23 cellular contexts compared by ENCODE assay signal in genomic region chr1:231413749-231414082, GRCh38. TPM values are rescaled to one million over a fixed set of nuclear protein-coding genes. Genes with fewer than 3 reads are reported as not detected.
DNase-seq lines count a peak whose midpoint lies in the region; ATAC-seq and TF ChIP-seq lines count a peak whose summit lies in the region.
"Had no signal": no experiment of that assay in that cellular context is flagged by ENCODE, and none has a peak within 500 bp of the region (broad histone marks: within the 10 kb centered on the region; RNA-seq: fewer than 3 reads in every experiment).

No MANE protein-coding gene starts in this region.

- CTCF ChIA-PET in SK-N-SH (lab: Yijun Ruan, JAX), result interaction anchor here (1.0 kb wide), 1 partner anchor 171 kb away, joined by 3 read pairs; no protein-coding TSS in a partner anchor
- CTCF ChIA-PET in CD4-positive, alpha-beta T cell (lab: Charles Lee), result interaction anchor here (1.0 kb wide), 1 partner anchor 10 kb away, joined by 3 read pairs; no protein-coding TSS in a partner anchor

- no peak for TF ChIP-seq CTCF in SK-N-SH (IDR thresholded peaks at IDR 0.05)
- no peak for TF ChIP-seq CTCF in CD4-positive, alpha-beta T cell (IDR thresholded peaks at IDR 0.05)
- TF ChIP-seq CTCF in brain (conservative IDR thresholded peaks at IDR 0.05), result no peak
- no peak for TF ChIP-seq CTCF in nephron progenitor cell (IDR thresholded peaks at IDR 0.05)
- TF ChIP-seq CTCF in GM10266 (IDR thresholded peaks at IDR 0.05; ENCODE audit: control insufficient read depth, insufficient read depth, low read depth, missing control alignments), result no peak

- TF ChIP-seq RAD21 in SK-N-SH (IDR thresholded peaks at IDR 0.05; ENCODE audit: low read length), result no peak

- peak overlapping the region; percentile 31; the same call in 1 of the 2 replicates for H3K4me2 ChIP-seq in SK-N-SH

- peaks cover 20 to 25% of the 10 kb centered on the region in 2 experiments for H3K4me1 ChIP-seq in SK-N-SH (ENCODE audit: control insufficient read depth in 1 of 2, insufficient read depth in 2 of 2, low read depth in 1 of 2, low read length in 1 of 2)

- no peak overlapping the region; a peak in 1 of 4 replicates for H3K4me3 ChIP-seq in SK-N-SH (ENCODE audit: low read depth in 2 of 2, low read length in 1 of 2)

- H3K9me3 Mint-ChIP-seq in CD4-positive, alpha-beta T cell, result no peaks in the 10 kb centered on the region
- H3K9me3 Mint-ChIP-seq in brain (no peaks in the 10 kb centered on the region), nephron progenitor cell (no peaks in the 10 kb centered on the region)
- H3K9me3 Mint-ChIP-seq: activated naive CD8-positive, alpha-beta T cell treated with anti-CD3 and anti-CD28 coated beads for 36 hours; activated T-cell treated with anti-CD3 and anti-CD28 coated beads, Interleukin-2, amount 50 U/mL, for 72 hours; type B pancreatic cell had no signal

- H2AFZ ChIP-seq in SK-N-SH (ENCODE audit: low read depth), result no peak overlapping the region

- H3K27me3 Mint-ChIP-seq in CD4-positive, alpha-beta T cell, result no peaks in the 10 kb centered on the region
- peaks cover 3% of the 10 kb centered on the region for H3K27me3 Mint-ChIP-seq in brain
- no peaks in the 10 kb centered on the region for H3K27me3 Mint-ChIP-seq in nephron progenitor cell (ENCODE audit: low read depth, poor library complexity)
- H3K27me3 Mint-ChIP-seq: activated CD8-positive, alpha-beta memory T cell treated with anti-CD3 and anti-CD28 coated beads, Interleukin-2, amount 10 ng/mL, durations not matched to agents 7 days and 5 days; activated naive CD8-positive, alpha-beta T cell treated with anti-CD3 and anti-CD28 coated beads for 36 hours; progenitor cell of endocrine pancreas; type B pancreatic cell had no signal

- peaks cover 5% of the 10 kb centered on the region for H3F3A ChIP-seq in SK-N-SH (replicated peaks; ENCODE audit: insufficient read depth)

- H3K27ac ChIP-seq in SK-N-SH (ENCODE audit: low read depth in 2 of 2, low read length in 1 of 2), result no peak overlapping the region; a peak in 1 of 4 replicates
- no peak overlapping the region for H3K27ac ChIP-seq in CD4-positive, alpha-beta T cell (ENCODE audit: low read depth, low read length)
- H3K27ac ChIP-seq: 22Rv1, WERI-Rb-1 had no signal

- WGBS in SK-N-SH (ENCODE audit: low lambda C conversion rate), result 89% methylated on average over 2 of the region's 2 CpGs

- peaks cover 50% of the 10 kb centered on the region for H4K20me1 ChIP-seq in SK-N-SH (ENCODE audit: insufficient read depth)

- DNase-seq in SK-N-SH (no peak), nephron progenitor cell (no peak), putamen (ENCODE audit: low spot score) (no peak), GM10266 (ENCODE audit: extremely low spot score) (no peak)
- DNase-seq in CD4-positive, alpha-beta T cell, result no peak
- DNase-seq: activated CD4-positive, alpha-beta T cell treated with anti-CD3 and anti-CD28 coated beads, Interleukin-2, amount 50 U/mL, for 1 hour; activated CD8-positive, alpha-beta memory T cell treated with anti-CD3 and anti-CD28 coated beads, Interleukin-2, amount 10 ng/mL, durations not matched to agents 7 days and 5 days; activated naive CD8-positive, alpha-beta T cell treated with anti-CD3 and anti-CD28 coated beads for 36 hours; activated T-cell treated with anti-CD3 and anti-CD28 coated beads, Interleukin-2, amount 50 U/mL, for 72 hours; effector CD8-positive, alpha-beta T cell; foreskin fibroblast; GF-D8; Kasumi-1; left colon; NCI-H2171; NCI-H524; WERI-Rb-1 had no signal

- TF ChIP-seq EP300 in SK-N-SH (IDR thresholded peaks at IDR 0.05; ENCODE audit: borderline replicate concordance in 1 of 2, low read depth in 1 of 2, low read length in 1 of 2), result no peak

- H3K9me3 ChIP-seq in SK-N-SH, result no peaks in the 10 kb centered on the region
- H3K9me3 ChIP-seq in CD4-positive, alpha-beta T cell (ENCODE audit: control insufficient read depth, low read length), result no peaks in the 10 kb centered on the region

- H3K4me3 Mint-ChIP-seq in CD4-positive, alpha-beta T cell, result peak overlapping the region; percentile 18
- H3K4me3 Mint-ChIP-seq in brain (peak overlapping the region in 4 of 5 experiments; percentile 46 to 95 (median 69)), nephron progenitor cell (no peak overlapping the region)
- H3K4me3 Mint-ChIP-seq: activated CD8-positive, alpha-beta memory T cell treated with anti-CD3 and anti-CD28 coated beads, Interleukin-2, amount 10 ng/mL, durations not matched to agents 7 days and 5 days; activated naive CD8-positive, alpha-beta T cell treated with anti-CD3 and anti-CD28 coated beads for 36 hours had no signal

- H3K9ac ChIP-seq in SK-N-SH, result no peak overlapping the region

- H3K27me3 ChIP-seq in SK-N-SH (ENCODE audit: insufficient read depth), result no peaks in the 10 kb centered on the region
- no peaks in the 10 kb centered on the region for H3K27me3 ChIP-seq in CD4-positive, alpha-beta T cell (ENCODE audit: control insufficient read depth, insufficient read depth, low read length)

- no peaks in the 10 kb centered on the region for H3K9me2 ChIP-seq in SK-N-SH

- peaks cover 7 to 9% of the 10 kb centered on the region in 2 experiments for H3K36me3 ChIP-seq in SK-N-SH (replicated peaks in 1 of 2; ENCODE audit: control insufficient read depth in 1 of 2, insufficient read depth in 2 of 2, low read length in 1 of 2)
- H3K36me3 ChIP-seq: WERI-Rb-1 had no signal

- no peak overlapping the region for H3K27ac Mint-ChIP-seq in CD4-positive, alpha-beta T cell
- peak overlapping the region in 3 of 5 experiments; percentile 15 to 68 (median 52) for H3K27ac Mint-ChIP-seq in brain
- H3K27ac Mint-ChIP-seq in nephron progenitor cell, result peak overlapping the region; percentile 40
- H3K27ac Mint-ChIP-seq: activated naive CD8-positive, alpha-beta T cell treated with anti-CD3 and anti-CD28 coated beads for 36 hours; activated T-cell treated with anti-CD3 and anti-CD28 coated beads, Interleukin-2, amount 50 U/mL, for 72 hours had no signal

- intact Hi-C loops in CD4-positive, alpha-beta T cell (cut with DNase I, micrococcal nuclease), result no loop called here

- ATAC-seq in SK-N-SH treated with all-trans-retinoic acid at 6 μM for 48 hours (no peak), GM18868 (IDR thresholded peaks at IDR 0.05; ENCODE audit: unreplicated experiment) (no peak)
- no peak for ATAC-seq in CD4-positive, alpha-beta T cell (ENCODE audit: poor library complexity)
- ATAC-seq: activated CD8-positive, alpha-beta memory T cell treated with anti-CD3 and anti-CD28 coated beads, Interleukin-2, amount 10 ng/mL, durations not matched to agents 7 days and 5 days; activated T-cell treated with anti-CD3 and anti-CD28 coated beads, Interleukin-2, amount 50 U/mL, for 72 hours; left colon had no signal

- POLR2A ChIA-PET in SK-N-SH (lab: Yijun Ruan, JAX), result no interaction called here
- POLR2A ChIA-PET in CD4-positive, alpha-beta T cell (lab: Charles Lee), result interaction anchor here (0.7 kb wide), 1 partner anchor 8 kb away, joined by 3 read pairs; no protein-coding TSS in a partner anchor

- peaks cover 99% of the 10 kb centered on the region for H3K79me2 ChIP-seq in SK-N-SH (ENCODE audit: insufficient read depth)

- peaks cover 45% of the 10 kb centered on the region for H3K36me3 Mint-ChIP-seq in CD4-positive, alpha-beta T cell (ENCODE audit: low read depth)
- H3K36me3 Mint-ChIP-seq in brain (peaks cover 58% of the 10 kb centered on the region), nephron progenitor cell (ENCODE audit: low read depth) (peaks cover 31% of the 10 kb centered on the region)

- peaks cover 61% of the 10 kb centered on the region for H3K4me1 Mint-ChIP-seq in CD4-positive, alpha-beta T cell (ENCODE audit: low read depth)
- peaks cover 66% of the 10 kb centered on the region for H3K4me1 Mint-ChIP-seq in brain
- H3K4me1 Mint-ChIP-seq in nephron progenitor cell, result peaks cover 55% of the 10 kb centered on the region

TF ChIP-seq in SK-N-SH, 30 proteins besides CTCF, POLR2A, EP300 and RAD21 (continues in another document):
- TF ChIP-seq YY1 (IDR thresholded peaks at IDR 0.05; ENCODE audit: low read depth) (no peak), RCOR1 (IDR thresholded peaks at IDR 0.05; ENCODE audit: low read length) (no peak), POLR2AphosphoS5 (IDR thresholded peaks at IDR 0.05; ENCODE audit: low read depth, low read length) (no peak), GATA2 (CRISPR knock-in tag; IDR thresholded peaks at IDR 0.05) (no peak), FOSL2 (IDR thresholded peaks at IDR 0.05; ENCODE audit: borderline replicate concordance, low read depth) (no peak), EZH2phosphoT487 (IDR thresholded peaks at IDR 0.05; ENCODE audit: borderline replicate concordance, low read depth) (no peak), USF2 (IDR thresholded peaks at IDR 0.05; ENCODE audit: borderline replicate concordance, low read depth, low read length) (no peak)

TF ChIP-seq in SK-N-SH treated with all-trans-retinoic acid at 6 μM for 48 hours, 23 proteins besides CTCF, POLR2A, EP300 and RAD21:
- no peak for TF ChIP-seq PATZ1 (CRISPR knock-in tag; IDR thresholded peaks at IDR 0.05; ENCODE audit: borderline replicate concordance)

RNA-seq across cellular contexts. Expression of gene EGLN1, which starts 8.4 kb away (rescaled TPM):
- polyA plus RNA-seq in SK-N-SH (2012; rRNA removed), result 10.7 and 14.3 TPM in 2 replicates
- 23.7 and 29.5 TPM in 2 replicates for polyA plus RNA-seq in SK-N-SH (2012; cell fraction: cytosol; rRNA removed)
- 7.4 and 10.7 TPM in 2 replicates for polyA plus RNA-seq in SK-N-SH (2012; cell fraction: nucleus; rRNA removed)
- 1 to 10 TPM; 8.2 to 9.4 TPM for total RNA-seq in CD4-positive, alpha-beta T cell
- polyA plus RNA-seq in brain (ENCODE audit: insufficient read depth, low read depth, low replicate concordance), result 17.8 TPM
